ENCODE assay signal across 20 cellular contexts in the genomic region with DNA sequence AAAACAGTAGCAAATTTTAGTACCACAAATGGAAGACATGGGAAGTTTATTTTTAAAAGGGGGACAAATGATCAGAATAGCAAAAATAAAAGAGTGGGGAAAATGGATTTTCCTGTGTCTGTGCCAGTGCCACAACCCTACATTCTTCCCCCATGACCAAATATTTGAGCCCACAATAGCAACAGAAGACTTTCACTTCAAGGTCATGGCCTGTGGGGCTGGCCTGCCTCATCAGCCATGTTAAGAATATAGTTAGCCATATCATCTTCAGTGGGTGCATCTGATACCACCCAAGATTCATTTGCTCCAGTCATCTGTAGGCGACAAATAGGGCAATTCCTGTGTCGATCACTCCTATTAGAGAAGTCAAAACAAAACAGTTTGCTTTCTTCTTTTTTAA. TPM values are rescaled to one million over a fixed set of nuclear protein-coding genes. Genes with fewer than 3 reads are reported as not detected.
DNase-seq lines count a peak whose midpoint lies in the region; ATAC-seq and TF ChIP-seq lines count a peak whose summit lies in the region.
"Had no signal": no experiment of that assay in that cellular context is flagged by ENCODE, and none has a peak within 500 bp of the region (broad histone marks: within the 10 kb centered on the region; RNA-seq: fewer than 3 reads in every experiment).

No MANE protein-coding gene starts in this region.

- peaks cover 7% of the 10 kb centered on the region for H3K36me3 Mint-ChIP-seq in T-helper 17 cell (ENCODE audit: low read depth)

- no peaks in the 10 kb centered on the region for H3K27me3 Mint-ChIP-seq in T-helper 17 cell

- H3K9me2 ChIP-seq in GM23248 (ENCODE audit: insufficient read depth), result no peaks in the 10 kb centered on the region

- DNase-seq in GM23248 (peak; percentile 56), T-helper 17 cell (no peak), fibroblast of the aortic adventitia (ENCODE audit: low read depth) (peak; percentile 17), substantia nigra (lab: John Stamatoyannopoulos, UW) (no peak), SHP77 treated with DMSO at 0.1 percent for 48 hours (lab: John Stamatoyannopoulos, UW) (no peak)
- DNase-seq: amniotic stem cell; DMS 273 treated with DMSO at 0.1 percent for 48 hours; KBM-7; left cardiac atrium; mucosa of descending colon; NCI-H1048; NCI-H2107; occipital lobe; stimulated activated CD4-positive, alpha-beta T cell treated with anti-CD3 and anti-CD28 coated beads, Interleukin-4, amount 100 ng/mL, for 1 hour; stimulated activated CD8-positive, alpha-beta memory T cell treated with anti-CD3 and anti-CD28 coated beads, Interleukin-4, amount 100 ng/mL, for 48 hours had no signal

- no peaks in the 10 kb centered on the region for H4K20me1 ChIP-seq in GM23248 (ENCODE audit: insufficient read depth)

- H3K4me1 ChIP-seq in GM23248 (ENCODE audit: insufficient read depth), result peaks cover 14% of the 10 kb centered on the region

- H3K9ac ChIP-seq in GM23248, result no peak overlapping the region

- no peak overlapping the region for H3K4me3 ChIP-seq in GM23248
- H3K4me3 ChIP-seq in fibroblast of the aortic adventitia (ENCODE audit: low read depth, low read length), result no peak overlapping the region
- H3K4me3 ChIP-seq: mucosa of descending colon, tibial nerve had no signal

- in situ Hi-C loops in GM23248 (cut with MboI), result no loop called here

- H3K27ac Mint-ChIP-seq in T-helper 17 cell, result peak overlapping the region; percentile 14

- H3K4me1 Mint-ChIP-seq in T-helper 17 cell, result peaks cover 7% of the 10 kb centered on the region

- no peak for TF ChIP-seq CTCF in fibroblast of the aortic adventitia (IDR thresholded peaks at IDR 0.05; ENCODE audit: insufficient read depth, low read length)

- peaks cover 15% of the 10 kb centered on the region for H3F3A ChIP-seq in GM23248 (ENCODE audit: insufficient read depth)

- no peak overlapping the region for H3K4me3 Mint-ChIP-seq in T-helper 17 cell
- H3K4me3 Mint-ChIP-seq: CD14-positive monocyte had no signal

- H3K27ac ChIP-seq in GM23248 (peak overlapping the region; percentile 48), substantia nigra (ENCODE audit: low read depth, low read length, poor library complexity, severe bottlenecking) (peak overlapping the region; percentile 26)
- H3K27ac ChIP-seq: tibial nerve had no signal

- no peak for ATAC-seq in T-helper 17 cell
- no peak for ATAC-seq in HG03196 (IDR thresholded peaks at IDR 0.05; ENCODE audit: unreplicated experiment)
- no peak for ATAC-seq in HG02642 (IDR thresholded peaks at IDR 0.05; ENCODE audit: poor library complexity, unreplicated experiment)
- ATAC-seq: left cardiac atrium, mucosa of descending colon, Panc1 had no signal

- H3K27me3 ChIP-seq in GM23248 (replicated peaks; ENCODE audit: insufficient read depth), result no peaks in the 10 kb centered on the region
- H3K27me3 ChIP-seq: tibial nerve had no signal

- no peak overlapping the region for H2AFZ ChIP-seq in GM23248

- H3K9me3 ChIP-seq in GM23248 (ENCODE audit: low read depth) (no peaks in the 10 kb centered on the region), T-helper 17 cell (ENCODE audit: control insufficient read depth, low read length, poor library complexity, severe bottlenecking) (no peaks in the 10 kb centered on the region)
- H3K9me3 ChIP-seq: mucosa of descending colon, tibial nerve had no signal

- peaks cover 5% of the 10 kb centered on the region for H3K36me3 ChIP-seq in GM23248 (ENCODE audit: low read depth)

- WGBS in GM23248 (ENCODE audit: low coverage in 1 of 2, low lambda C conversion rate in 2 of 2, missing lambda C conversion rate in 2 of 2), 2 experiments, result 98% methylated on average over 2 of the region's 2 CpGs

- H3K4me2 ChIP-seq in GM23248 (ENCODE audit: unreplicated experiment), result peak overlapping the region; percentile 2

- no peaks in the 10 kb centered on the region for H3K79me2 ChIP-seq in GM23248 (ENCODE audit: insufficient read depth)

RNA-seq across cellular contexts. Expression of a gene that starts 26.3 kb away (rescaled TPM):
- 35.5 and 35.9 TPM in 2 replicates for total RNA-seq in GM23248 (2014; rRNA removed; shearing (Covaris generic))
- polyA plus RNA-seq in GM23248 (2016; fragmentation: Nextera tagmentation; extraction: Ambion mirVana), result 46.9 and 48.6 TPM in 2 replicates
- total RNA-seq in T-helper 17 cell, result 10 to 100 TPM; 12.8 to 13.6 TPM
- total RNA-seq in fibroblast of the aortic adventitia (ENCODE audit: low replicate concordance), result 12.9 and 34.9 TPM in 2 replicates

RNA-seq across cellular contexts. Expression of a gene that starts 53.8 kb away (rescaled TPM):
- not detected in 2 replicates for total RNA-seq in GM23248 (2014; rRNA removed; shearing (Covaris generic))
- polyA plus RNA-seq in GM23248 (2016; fragmentation: Nextera tagmentation; extraction: Ambion mirVana), result not detected in 2 replicates
- total RNA-seq in T-helper 17 cell, result not detected
- not detected in 2 replicates for total RNA-seq in fibroblast of the aortic adventitia (ENCODE audit: low replicate concordance)

RNA-seq across cellular contexts. Expression of a gene that starts 59.6 kb away (rescaled TPM):
- total RNA-seq in GM23248 (2014; rRNA removed; shearing (Covaris generic)), result 4.9 and 6.4 TPM in 2 replicates
- 3.3 and 3.6 TPM in 2 replicates for polyA plus RNA-seq in GM23248 (2016; fragmentation: Nextera tagmentation; extraction: Ambion mirVana)
- total RNA-seq in T-helper 17 cell, result 10 to 100 TPM; 16.8 to 20.2 TPM
- 5.3 and 7.0 TPM in 2 replicates for total RNA-seq in fibroblast of the aortic adventitia (ENCODE audit: low replicate concordance)

Comparison
In these comparisons a context has a peak if more than half of its experiments do, and no peak if none do; other contexts are left out.
1. DNase-seq: peak in GM23248 (single experiment) and fibroblast of the aortic adventitia (single experiment); none in T-helper 17 cell (0 of 3), substantia nigra (0 of 49) and SHP77 treated with DMSO at 0.1 percent for 48 hours (single experiment).